In the genomic region with DNA sequence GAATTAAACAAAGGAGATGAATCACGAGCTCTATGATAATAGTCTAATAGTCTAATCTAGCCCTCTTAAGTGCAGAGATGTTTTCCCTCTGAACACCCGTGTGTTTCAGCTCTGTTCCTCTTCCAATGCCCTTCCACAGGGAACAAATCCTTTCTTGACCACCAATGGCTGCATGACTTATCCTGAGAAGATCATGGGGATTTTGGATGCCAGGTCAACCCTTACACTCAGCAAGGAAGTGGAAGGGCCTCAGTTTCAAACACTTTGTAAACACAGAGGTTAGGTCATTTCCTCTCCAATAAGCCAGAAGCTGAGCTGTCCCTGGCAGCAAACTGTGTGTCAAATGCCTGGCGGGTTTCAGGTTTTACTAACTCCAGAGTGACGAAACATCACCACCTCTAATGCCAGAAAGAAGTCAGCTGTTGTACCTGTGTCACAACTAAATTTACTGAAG, we compare ENCODE assay signal across 1 cellular context.
TF ChIP-seq lines count a peak whose summit lies in the region.

No MANE protein-coding gene starts in this region.

TF ChIP-seq in GM12878, 131 proteins besides CTCF, POLR2A, EP300 and RAD21 (continued from another document):
- TF ChIP-seq, protein P1, sequence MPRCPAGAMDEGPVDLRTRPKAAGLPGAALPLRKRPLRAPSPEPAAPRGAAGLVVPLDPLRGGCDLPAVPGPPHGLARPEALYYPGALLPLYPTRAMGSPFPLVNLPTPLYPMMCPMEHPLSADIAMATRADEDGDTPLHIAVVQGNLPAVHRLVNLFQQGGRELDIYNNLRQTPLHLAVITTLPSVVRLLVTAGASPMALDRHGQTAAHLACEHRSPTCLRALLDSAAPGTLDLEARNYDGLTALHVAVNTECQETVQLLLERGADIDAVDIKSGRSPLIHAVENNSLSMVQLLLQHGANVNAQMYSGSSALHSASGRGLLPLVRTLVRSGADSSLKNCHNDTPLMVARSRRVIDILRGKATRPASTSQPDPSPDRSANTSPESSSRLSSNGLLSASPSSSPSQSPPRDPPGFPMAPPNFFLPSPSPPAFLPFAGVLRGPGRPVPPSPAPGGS (IDR thresholded peaks at IDR 0.05; ENCODE audit: borderline replicate concordance, insufficient read depth, low read depth, low read length, poor library complexity, severe bottlenecking), result no peak
- no peak for TF ChIP-seq BHLHE40 (IDR thresholded peaks at IDR 0.05; ENCODE audit: borderline replicate concordance in 1 of 2, low read depth in 2 of 2, low read length in 1 of 2)
- 0 out of 2 replicates have a peak, but pooled peaks have one; percentile 34 for TF ChIP-seq EED (IDR thresholded peaks at IDR 0.05; ENCODE audit: low read depth)
- TF ChIP-seq, protein P2, sequence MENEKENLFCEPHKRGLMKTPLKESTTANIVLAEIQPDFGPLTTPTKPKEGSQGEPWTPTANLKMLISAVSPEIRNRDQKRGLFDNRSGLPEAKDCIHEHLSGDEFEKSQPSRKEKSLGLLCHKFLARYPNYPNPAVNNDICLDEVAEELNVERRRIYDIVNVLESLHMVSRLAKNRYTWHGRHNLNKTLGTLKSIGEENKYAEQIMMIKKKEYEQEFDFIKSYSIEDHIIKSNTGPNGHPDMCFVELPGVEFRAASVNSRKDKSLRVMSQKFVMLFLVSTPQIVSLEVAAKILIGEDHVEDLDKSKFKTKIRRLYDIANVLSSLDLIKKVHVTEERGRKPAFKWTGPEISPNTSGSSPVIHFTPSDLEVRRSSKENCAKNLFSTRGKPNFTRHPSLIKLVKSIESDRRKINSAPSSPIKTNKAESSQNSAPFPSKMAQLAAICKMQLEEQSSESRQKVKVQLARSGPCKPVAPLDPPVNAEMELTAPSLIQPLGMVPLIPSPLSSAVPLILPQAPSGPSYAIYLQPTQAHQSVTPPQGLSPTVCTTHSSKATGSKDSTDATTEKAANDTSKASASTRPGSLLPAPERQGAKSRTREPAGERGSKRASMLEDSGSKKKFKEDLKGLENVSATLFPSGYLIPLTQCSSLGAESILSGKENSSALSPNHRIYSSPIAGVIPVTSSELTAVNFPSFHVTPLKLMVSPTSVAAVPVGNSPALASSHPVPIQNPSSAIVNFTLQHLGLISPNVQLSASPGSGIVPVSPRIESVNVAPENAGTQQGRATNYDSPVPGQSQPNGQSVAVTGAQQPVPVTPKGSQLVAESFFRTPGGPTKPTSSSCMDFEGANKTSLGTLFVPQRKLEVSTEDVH (IDR thresholded peaks at IDR 0.05; ENCODE audit: low read depth, partially characterized antibody), result no peak
